ENCODE assay signal across 10 cellular contexts in the genomic region with DNA sequence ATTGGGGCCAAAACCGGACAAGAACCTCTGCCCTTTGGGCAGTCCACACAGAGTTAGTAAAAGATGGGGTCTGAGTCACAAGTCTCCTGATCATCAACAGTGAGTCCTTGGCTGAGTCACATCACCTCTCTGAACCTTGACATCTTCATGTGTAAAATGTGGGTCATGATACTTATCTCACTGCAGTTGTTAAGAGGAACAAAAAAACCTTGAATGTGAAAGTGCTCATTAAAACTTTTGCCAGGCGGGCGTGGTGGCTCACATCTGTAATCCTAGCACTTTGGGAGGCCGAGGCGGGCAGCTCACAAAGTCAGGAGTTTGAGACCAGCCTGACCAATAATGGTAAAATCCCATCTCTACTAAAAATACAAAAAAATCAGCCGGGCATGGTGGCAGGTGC. TPM values are rescaled to one million over a fixed set of nuclear protein-coding genes. Genes with fewer than 3 reads are reported as not detected.
DNase-seq lines count a peak whose midpoint lies in the region; ATAC-seq, FAIRE-seq and TF ChIP-seq lines count a peak whose summit lies in the region.
"Had no signal": no experiment of that assay in that cellular context is flagged by ENCODE, and none has a peak within 500 bp of the region (broad histone marks: within the 10 kb centered on the region; RNA-seq: fewer than 3 reads in every experiment).

No MANE protein-coding gene starts in this region.

- peaks cover 0 to 4% of the 10 kb centered on the region in 2 donors for H3K4me1 ChIP-seq in naive thymus-derived CD4-positive, alpha-beta T cell (ENCODE audit: control insufficient read depth in 2 of 2, insufficient read depth in 2 of 2, low read length in 2 of 2)

- peak overlapping the region; percentile 69 for H3K27ac Mint-ChIP-seq in activated CD4-positive, alpha-beta memory T cell treated with anti-CD3 and anti-CD28 coated beads for 36 hours
- H3K27ac Mint-ChIP-seq in naive thymus-derived CD4-positive, alpha-beta T cell = peak overlapping the region in 2 of 9 donors; percentile 40 to 47
- H3K27ac Mint-ChIP-seq: endodermal cell had no signal

- no peaks in the 10 kb centered on the region for H3K36me3 Mint-ChIP-seq in activated CD4-positive, alpha-beta memory T cell treated with anti-CD3 and anti-CD28 coated beads for 36 hours
- H3K36me3 Mint-ChIP-seq in naive thymus-derived CD4-positive, alpha-beta T cell = peaks cover 0 to 4% (median 0%) of the 10 kb centered on the region in 5 donors

- DNase-seq in HT1080 (ENCODE audit: low read depth) = peak; percentile 70
- peak; percentile 51 for DNase-seq in activated CD4-positive, alpha-beta memory T cell treated with anti-CD3 and anti-CD28 coated beads for 36 hours
- DNase-seq in naive thymus-derived CD4-positive, alpha-beta T cell = no peak
- DNase-seq in DMS79 (lab: John Stamatoyannopoulos, UW) = no peak
- DNase-seq in coronary artery (ENCODE audit: low spot score) = no peak
- no peak for DNase-seq in GM19239 (ENCODE audit: insufficient read length, low spot score)
- DNase-seq: endodermal cell, mesendoderm had no signal

- H3K27ac ChIP-seq in naive thymus-derived CD4-positive, alpha-beta T cell (ENCODE audit: low read depth, low read length) = no peak overlapping the region
- no peak overlapping the region for H3K27ac ChIP-seq in coronary artery

- H3K36me3 ChIP-seq in naive thymus-derived CD4-positive, alpha-beta T cell (ENCODE audit: control insufficient read depth in 2 of 3, insufficient read depth in 3 of 3, low read length in 3 of 3) = no peaks in the 10 kb centered on the region

- no peaks in the 10 kb centered on the region for H3K9me3 ChIP-seq in naive thymus-derived CD4-positive, alpha-beta T cell (ENCODE audit: control insufficient read depth in 2 of 3, low read length in 3 of 3)

- H3K4me3 Mint-ChIP-seq in activated CD4-positive, alpha-beta memory T cell treated with anti-CD3 and anti-CD28 coated beads for 36 hours = no peak overlapping the region
- H3K4me3 Mint-ChIP-seq in naive thymus-derived CD4-positive, alpha-beta T cell = no peak overlapping the region
- H3K4me3 Mint-ChIP-seq: endodermal cell had no signal

- FAIRE-seq in GM19239 (lab: Jason Lieb, UNC) = no peak
- FAIRE-seq: HTR-8/SVneo had no signal

- POLR2A ChIA-PET in activated CD4-positive, alpha-beta memory T cell treated with anti-CD3 and anti-CD28 coated beads for 36 hours (lab: Charles Lee) = no interaction called here
- POLR2A ChIA-PET in naive thymus-derived CD4-positive, alpha-beta T cell (lab: Charles Lee) = no interaction called here

- no peaks in the 10 kb centered on the region for H3K27me3 ChIP-seq in naive thymus-derived CD4-positive, alpha-beta T cell (ENCODE audit: control insufficient read depth in 2 of 2, insufficient read depth in 2 of 2, low read length in 2 of 2)

- H3K4me3 ChIP-seq in naive thymus-derived CD4-positive, alpha-beta T cell (ENCODE audit: low read length) = no peak overlapping the region
- H3K4me3 ChIP-seq in coronary artery = no peak overlapping the region

- no peaks in the 10 kb centered on the region for H3K9me3 Mint-ChIP-seq in activated CD4-positive, alpha-beta memory T cell treated with anti-CD3 and anti-CD28 coated beads for 36 hours
- no peaks in the 10 kb centered on the region for H3K9me3 Mint-ChIP-seq in naive thymus-derived CD4-positive, alpha-beta T cell
- H3K9me3 Mint-ChIP-seq: endodermal cell had no signal

- H3K27me3 Mint-ChIP-seq in activated CD4-positive, alpha-beta memory T cell treated with anti-CD3 and anti-CD28 coated beads for 36 hours = no peaks in the 10 kb centered on the region
- H3K27me3 Mint-ChIP-seq in naive thymus-derived CD4-positive, alpha-beta T cell = no peaks in the 10 kb centered on the region

- ATAC-seq in naive thymus-derived CD4-positive, alpha-beta T cell = peak; percentile 58

- intact Hi-C loops in activated CD4-positive, alpha-beta memory T cell treated with anti-CD3 and anti-CD28 coated beads for 36 hours (cut with micrococcal nuclease) = loop anchor here (1.0 kb wide), 1 partner anchor 25 kb away; no protein-coding TSS in a partner anchor
- intact Hi-C loops in naive thymus-derived CD4-positive, alpha-beta T cell (cut with micrococcal nuclease) = no loop called here

- TF ChIP-seq CTCF in coronary artery (IDR thresholded peaks at IDR 0.05) = no peak

- CTCF ChIA-PET in activated CD4-positive, alpha-beta memory T cell treated with anti-CD3 and anti-CD28 coated beads for 36 hours (lab: Charles Lee) = interaction anchor here (1.2 kb wide), 1 partner anchor 87 kb away, joined by 5 read pairs; no protein-coding TSS in a partner anchor
- CTCF ChIA-PET in naive thymus-derived CD4-positive, alpha-beta T cell (lab: Charles Lee) = no interaction called here

- peaks cover 17% of the 10 kb centered on the region for H3K4me1 Mint-ChIP-seq in activated CD4-positive, alpha-beta memory T cell treated with anti-CD3 and anti-CD28 coated beads for 36 hours (ENCODE audit: low read depth)
- H3K4me1 Mint-ChIP-seq in naive thymus-derived CD4-positive, alpha-beta T cell = peaks cover 9 to 22% (median 11%) of the 10 kb centered on the region in 7 donors

RNA-seq across cellular contexts. Expression of gene S100A16, which starts 15.7 kb away (rescaled TPM):
- total RNA-seq in HT1080 (2014; rRNA removed; shearing (Covaris generic)) = 862 and 1,038 TPM in 2 replicates
- 1,019 and 1,209 TPM in 2 replicates for polyA plus RNA-seq in HT1080 (2015; cell fraction: cytosol; rRNA removed)
- polyA plus RNA-seq in HT1080 (2015; cell fraction: nucleus; rRNA removed) = 389 and 402 TPM in 2 replicates
- not detected for total RNA-seq in activated CD4-positive, alpha-beta memory T cell treated with anti-CD3 and anti-CD28 coated beads for 36 hours
- total RNA-seq in naive thymus-derived CD4-positive, alpha-beta T cell = not detected
- not detected for polyA plus RNA-seq in naive thymus-derived CD4-positive, alpha-beta T cell

RNA-seq across cellular contexts. Expression of gene S100A14, which starts 18.9 kb away (rescaled TPM):
- total RNA-seq in HT1080 (2014; rRNA removed; shearing (Covaris generic)) = 0.88 TPM in 1 of 2 replicates, not detected in the other
- polyA plus RNA-seq in HT1080 (2015; cell fraction: cytosol; rRNA removed) = 0.08 and 0.67 TPM in 2 replicates
- polyA plus RNA-seq in HT1080 (2015; cell fraction: nucleus; rRNA removed) = 0.50 TPM in 1 of 2 replicates, not detected in the other
- total RNA-seq in activated CD4-positive, alpha-beta memory T cell treated with anti-CD3 and anti-CD28 coated beads for 36 hours = under 1 TPM; 0.26 to 0.46 TPM
- total RNA-seq in naive thymus-derived CD4-positive, alpha-beta T cell = not detected
- polyA plus RNA-seq in naive thymus-derived CD4-positive, alpha-beta T cell = not detected
- total RNA-seq: H4 had no signal

RNA-seq across cellular contexts. Expression of gene S100A13, which starts 30.1 kb away (rescaled TPM):
- 71.0 and 106 TPM in 2 replicates for total RNA-seq in HT1080 (2014; rRNA removed; shearing (Covaris generic))
- 120 and 130 TPM in 2 replicates for polyA plus RNA-seq in HT1080 (2015; cell fraction: cytosol; rRNA removed)
- 77.6 and 83.5 TPM in 2 replicates for polyA plus RNA-seq in HT1080 (2015; cell fraction: nucleus; rRNA removed)
- total RNA-seq in activated CD4-positive, alpha-beta memory T cell treated with anti-CD3 and anti-CD28 coated beads for 36 hours = 10 to 100 TPM; 11.6 to 13.6 TPM
- 1 to 10 TPM; 2.6 to 4.0 (median 3.1) TPM for total RNA-seq in naive thymus-derived CD4-positive, alpha-beta T cell
- 1 to 10 TPM; 1.4 to 1.5 TPM for polyA plus RNA-seq in naive thymus-derived CD4-positive, alpha-beta T cell

RNA-seq across cellular contexts. Expression of gene S100A1, which starts 31.0 kb away (rescaled TPM):
- 0.17 TPM in 1 of 2 replicates, not detected in the other for total RNA-seq in HT1080 (2014; rRNA removed; shearing (Covaris generic))
- 0.23 TPM in 1 of 2 replicates, not detected in the other for polyA plus RNA-seq in HT1080 (2015; cell fraction: cytosol; rRNA removed)
- 0.12 TPM in 1 of 2 replicates, not detected in the other for polyA plus RNA-seq in HT1080 (2015; cell fraction: nucleus; rRNA removed)
- not detected for total RNA-seq in activated CD4-positive, alpha-beta memory T cell treated with anti-CD3 and anti-CD28 coated beads for 36 hours
- total RNA-seq in naive thymus-derived CD4-positive, alpha-beta T cell = not detected
- not detected for polyA plus RNA-seq in naive thymus-derived CD4-positive, alpha-beta T cell

RNA-seq across cellular contexts. Expression of gene S100A2, which starts 31.6 kb away (rescaled TPM):
- total RNA-seq in HT1080 (2014; rRNA removed; shearing (Covaris generic)) = 79.0 and 143 TPM in 2 replicates
- polyA plus RNA-seq in HT1080 (2015; cell fraction: cytosol; rRNA removed) = 95.4 and 136 TPM in 2 replicates
- polyA plus RNA-seq in HT1080 (2015; cell fraction: nucleus; rRNA removed) = 33.8 and 45.6 TPM in 2 replicates
- 1 to 10 TPM; 3.5 to 5.3 TPM for total RNA-seq in activated CD4-positive, alpha-beta memory T cell treated with anti-CD3 and anti-CD28 coated beads for 36 hours
- 1 to 10 TPM in 1 of 5 experiments, not detected in 4; 1.1 TPM for total RNA-seq in naive thymus-derived CD4-positive, alpha-beta T cell
- polyA plus RNA-seq in naive thymus-derived CD4-positive, alpha-beta T cell = not detected

Comparison
In these comparisons a context has a peak if more than half of its experiments do, and no peak if none do; other contexts are left out.
1. DNase-seq: peak in HT1080 (single experiment) and activated CD4-positive, alpha-beta memory T cell treated with anti-CD3 and anti-CD28 coated beads for 36 hours (single experiment); none in naive thymus-derived CD4-positive, alpha-beta T cell (0 of 9), DMS79 (single experiment), coronary artery (single experiment) and GM19239 (single experiment).
2. RNA of gene S100A16, which starts 15.7 kb away (total RNA-seq): 862 to 1,038 TPM in HT1080; not detected in activated CD4-positive, alpha-beta memory T cell treated with anti-CD3 and anti-CD28 coated beads for 36 hours and not detected in naive thymus-derived CD4-positive, alpha-beta T cell; every median in the first group is over 100 times any median in the second.